ENCODE assay signal across 31 cellular contexts in genomic region chr6:100514603-100515002, GRCh38. TPM values are rescaled to one million over a fixed set of nuclear protein-coding genes. Genes with fewer than 3 reads are reported as not detected.
"Had no signal": no experiment of that assay in that cellular context is flagged by ENCODE, and none has a peak within 500 bp of the region (broad histone marks: within the 10 kb centered on the region; RNA-seq: fewer than 3 reads in every experiment).

No MANE protein-coding gene starts in this region.

- H3K4me1 Mint-ChIP-seq: endodermal cell; mesothelial cell of epicardium; naive B cell; naive thymus-derived CD8-positive, alpha-beta T cell had no signal

- DNase-seq: cortex of kidney; effector CD8-positive, alpha-beta T cell; effector memory CD8-positive, alpha-beta T cell; endodermal cell; erythroblast; esophagus squamous epithelium; foreskin fibroblast; foreskin melanocyte; gastrocnemius medialis; glutamatergic neuron; head of caudate nucleus; heart right ventricle; hippocampal formation; islet precursor cell; left cardiac atrium; left lung; left ventricle myocardium superior; lower lobe of right lung; mesenchymal stem cell; mucosa of descending colon; naive B cell; naive thymus-derived CD8-positive, alpha-beta T cell had no signal

- ATAC-seq: effector memory CD8-positive, alpha-beta T cell; esophagus mucosa; gastrocnemius medialis; heart right ventricle; left cardiac atrium; left lung; left ventricle myocardium superior; lower lobe of right lung; mucosa of descending colon; naive thymus-derived CD8-positive, alpha-beta T cell had no signal

- H3K27me3 Mint-ChIP-seq: dendritic cell treated with granulocyte-macrophage colony-stimulating factor and Interleukin-4, amounts not matched to agents 40 ng/mL and 50 ng/mL, for 4 days; effector memory CD8-positive, alpha-beta T cell; naive B cell; naive thymus-derived CD8-positive, alpha-beta T cell had no signal

- H3K9me3 ChIP-seq: esophagus squamous epithelium, gastrocnemius medialis, heart right ventricle, left lung, lower lobe of right lung, mucosa of descending colon had no signal

- H3K4me3 Mint-ChIP-seq: dendritic cell treated with granulocyte-macrophage colony-stimulating factor and Interleukin-4, amounts not matched to agents 40 ng/mL and 50 ng/mL, for 4 days; effector memory CD8-positive, alpha-beta T cell; endodermal cell; mesothelial cell of epicardium; naive B cell; naive thymus-derived CD8-positive, alpha-beta T cell had no signal

- H3K27ac Mint-ChIP-seq: dendritic cell treated with granulocyte-macrophage colony-stimulating factor and Interleukin-4, amounts not matched to agents 40 ng/mL and 50 ng/mL, for 4 days; effector memory CD8-positive, alpha-beta T cell; endodermal cell; mesothelial cell of epicardium; naive B cell; naive thymus-derived CD8-positive, alpha-beta T cell had no signal

- H3K27ac ChIP-seq: epithelial cell of prostate, esophagus squamous epithelium, gastrocnemius medialis, heart right ventricle, left lung, lower lobe of right lung had no signal

- H3K4me1 ChIP-seq: esophagus squamous epithelium, gastrocnemius medialis, heart right ventricle, left lung, lower lobe of right lung had no signal

- H3K27me3 ChIP-seq: esophagus squamous epithelium, gastrocnemius medialis, heart right ventricle, left lung had no signal

- FAIRE-seq: endometrium had no signal

- H3K9me3 Mint-ChIP-seq: dendritic cell treated with granulocyte-macrophage colony-stimulating factor and Interleukin-4, amounts not matched to agents 40 ng/mL and 50 ng/mL, for 4 days; effector memory CD8-positive, alpha-beta T cell; endodermal cell; mesothelial cell of epicardium; naive B cell; naive thymus-derived CD8-positive, alpha-beta T cell had no signal

RNA-seq across cellular contexts. Expression of gene SIM1, which starts 49.9 kb away (rescaled TPM):
- total RNA-seq: dermis microvascular lymphatic vessel endothelial cell; esophagus mucosa; glomerular endothelial cell; heart right ventricle; left cardiac atrium; left lung; left ventricle myocardium superior; lower lobe of right lung; lung microvascular endothelial cell; mesenteric fat pad; mesothelial cell of epicardium; mucosa of descending colon; naive thymus-derived CD8-positive, alpha-beta T cell had no signal
